Comparison of ENCODE assay signal across 14 cellular contexts in genomic region chr1:67970088-67970487, GRCh38.
A peak's percentile ranks its signal among the peaks of the same experiment; 100 is the strongest.
DNase-seq lines count a peak whose midpoint lies in the region; ATAC-seq, FAIRE-seq and TF ChIP-seq lines count a peak whose summit lies in the region.
"Had no signal": no experiment of that assay in that cellular context is flagged by ENCODE, and none has a peak within 500 bp of the region (broad histone marks: within the 10 kb centered on the region; RNA-seq: fewer than 3 reads in every experiment).

No MANE protein-coding gene starts in this region.

- H3K9me3 ChIP-seq in right cardiac atrium (ENCODE audit: control insufficient read depth, low read length): no peaks in the 10 kb centered on the region

- H3K4me3 ChIP-seq in BJ (ENCODE audit: low read depth, low read length) (no peak overlapping the region), bronchial epithelial cell (ENCODE audit: low read depth, low read length) (no peak overlapping the region), right cardiac atrium (ENCODE audit: low read length) (no peak overlapping the region)

- peak; percentile 7 for FAIRE-seq in bronchial epithelial cell (lab: Jason Lieb, UNC)
- FAIRE-seq: TTC549 had no signal

- ATAC-seq in GM19023 (IDR thresholded peaks at IDR 0.05; ENCODE audit: unreplicated experiment): no peak
- ATAC-seq in right cardiac atrium: no peak

- intact Hi-C loops in cardiac septum (cut with DNase I) (no loop called here), right cardiac atrium (cut with DNase I) (no loop called here)

- CTCF ChIA-PET in BJ (lab: Yijun Ruan, JAX): no interaction called here

- H3K27me3 ChIP-seq in BJ (ENCODE audit: control insufficient read depth, insufficient read depth, low read length) (no peaks in the 10 kb centered on the region), bronchial epithelial cell (ENCODE audit: control insufficient read depth, insufficient read depth, low read length) (no peaks in the 10 kb centered on the region), right cardiac atrium (ENCODE audit: control insufficient read depth, insufficient read depth) (no peaks in the 10 kb centered on the region)

- H3K27ac ChIP-seq in right cardiac atrium (ENCODE audit: low read length): no peak overlapping the region

- TF ChIP-seq CTCF in BJ (IDR thresholded peaks at IDR 0.05; ENCODE audit: insufficient read depth, low read depth, low read length) (no peak), bronchial epithelial cell (IDR thresholded peaks at IDR 0.05; ENCODE audit: insufficient read depth, low read length, severe bottlenecking) (no peak)

- 77% methylated on average over 2 of the region's 2 CpGs for WGBS in right cardiac atrium

- H3K4me1 ChIP-seq in right cardiac atrium (ENCODE audit: control insufficient read depth, insufficient read depth, low read length): no peaks in the 10 kb centered on the region

- no peaks in the 10 kb centered on the region for H3K36me3 ChIP-seq in BJ (ENCODE audit: control insufficient read depth, insufficient read depth, low read length)
- H3K36me3 ChIP-seq in bronchial epithelial cell (ENCODE audit: control insufficient read depth, insufficient read depth, low read length): no peaks in the 10 kb centered on the region

- DNase-seq in BJ (ENCODE audit: low read depth): peak; percentile 59
- peak; percentile 83 for DNase-seq in NCI-H226
- DNase-seq in bronchial epithelial cell (ENCODE audit: low read depth): peak; percentile 96
- peak; percentile 89 for DNase-seq in kidney glomerular epithelial cell (lab: John Stamatoyannopoulos, UW)
- DNase-seq in stimulated activated CD4-positive, alpha-beta T cell treated with anti-CD3 and anti-CD28 coated beads, Interleukin-4, amount 100 ng/mL, for 1 hour: no peak
- DNase-seq in cardiac septum (ENCODE audit: low spot score): no peak
- no peak for DNase-seq in right cardiac atrium
- DNase-seq: activated naive CD8-positive, alpha-beta T cell treated with anti-CD3 and anti-CD28 coated beads, Interleukin-2, amount 10 ng/mL, durations not matched to agents 7 days and 5 days; C1 segment of cervical spinal cord; effector memory CD4-positive, alpha-beta T cell; stimulated activated CD4-positive, alpha-beta T cell treated with anti-CD3 and anti-CD28 coated beads, Interleukin-2, amount 100 ng/mL, for 24 hours; stimulated activated naive CD4-positive, alpha-beta T cell had no signal

- POLR2A ChIA-PET in BJ (lab: Charles Lee): interaction anchor here (0.6 kb wide), 1 partner anchor 231 kb away, joined by 3 read pairs; no protein-coding TSS in a partner anchor

Comparison
In these comparisons a context has a peak if more than half of its experiments do, and no peak if none do; other contexts are left out.
1. DNase-seq: peak in BJ (single experiment), NCI-H226 (single experiment), bronchial epithelial cell (single experiment) and kidney glomerular epithelial cell (single experiment); none in stimulated activated CD4-positive, alpha-beta T cell treated with anti-CD3 and anti-CD28 coated beads, Interleukin-4, amount 100 ng/mL, for 1 hour (single experiment), cardiac septum (single experiment) and right cardiac atrium (0 of 3).